ENCODE assay signal across 1 cellular context in the genomic region with DNA sequence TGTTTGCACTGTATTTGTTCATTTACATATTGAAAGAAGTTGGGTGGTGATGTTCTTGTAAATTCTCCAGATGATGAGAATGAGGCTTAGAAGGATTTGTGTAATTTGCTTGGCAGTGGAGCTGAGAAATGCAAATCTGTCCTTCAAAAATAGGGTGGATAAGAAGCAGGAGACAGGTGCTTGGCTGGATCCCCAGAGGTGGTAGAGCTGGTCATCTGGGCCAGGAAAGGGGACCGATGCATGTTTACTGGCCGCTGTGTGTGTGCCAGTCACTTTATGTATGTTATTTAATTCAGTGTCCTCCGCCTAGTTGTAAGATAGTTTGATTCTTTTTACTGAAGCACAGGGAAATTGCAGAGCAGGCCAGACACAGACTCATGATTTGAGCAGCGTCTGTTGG.
TF ChIP-seq lines count a peak whose summit lies in the region.

No MANE protein-coding gene starts in this region.

TF ChIP-seq in H1, 55 proteins besides CTCF, POLR2A, EP300 and RAD21 (continued from another document):
- TF ChIP-seq JUN (IDR thresholded peaks at IDR 0.05; ENCODE audit: low read depth, low read length) (no peak), BRCA1 (IDR thresholded peaks at IDR 0.05; ENCODE audit: low read depth, low read length) (no peak), JUND (IDR thresholded peaks at IDR 0.05; ENCODE audit: low read length) (no peak)
